ENCODE assay signal across 9 cellular contexts in the genomic region with DNA sequence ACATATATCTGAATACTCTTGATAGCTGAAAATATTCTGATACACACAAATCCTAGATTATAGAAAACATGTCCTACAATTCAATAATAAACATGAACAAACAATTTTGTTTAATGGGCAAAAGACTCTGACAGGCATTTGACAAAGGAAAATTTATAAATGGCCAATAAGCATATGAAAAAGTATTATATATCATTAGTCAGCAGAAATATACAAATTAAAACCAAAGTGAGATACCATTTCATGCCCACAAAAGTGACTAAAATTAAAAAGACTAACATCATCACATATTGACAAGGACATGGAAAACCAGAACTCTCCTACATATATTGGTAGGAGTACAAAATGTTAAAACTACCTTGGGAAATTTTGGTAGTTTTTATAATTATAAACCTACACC.
"Had no signal": no experiment of that assay in that cellular context is flagged by ENCODE, and none has a peak within 500 bp of the region (broad histone marks: within the 10 kb centered on the region; RNA-seq: fewer than 3 reads in every experiment).

No MANE protein-coding gene starts in this region.

- H3K4me2 ChIP-seq: GM23338 had no signal

- H3K27ac ChIP-seq: HL-60 had no signal

- DNase-seq: H9, HFFc6, Kasumi-1, KG1 had no signal

- H2AFZ ChIP-seq: GM23338 had no signal

- H3K4me3 ChIP-seq: GM23338 had no signal

- ATAC-seq: GM23338, HCT116 had no signal

- FAIRE-seq: H1, H54 had no signal
